19 cellular contexts compared by ENCODE assay signal in the genomic region with DNA sequence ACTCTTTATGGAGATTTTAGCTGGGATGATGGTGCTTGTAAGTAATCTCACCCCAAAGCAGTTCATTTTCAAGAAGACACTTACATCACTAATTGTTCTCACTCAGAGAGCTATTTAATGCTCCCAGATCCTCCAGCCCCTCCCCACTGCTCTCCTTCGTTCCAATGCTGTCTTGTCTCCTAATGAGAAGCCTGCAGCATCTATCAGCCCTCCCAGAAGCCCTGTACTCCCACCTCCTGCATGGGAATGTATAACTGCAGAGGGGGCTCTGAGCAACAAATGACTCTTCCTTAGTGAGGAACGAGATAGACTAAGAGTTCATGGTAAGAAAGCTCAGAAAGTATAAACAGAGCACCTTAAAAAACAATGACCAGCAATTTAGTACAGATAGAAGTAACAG.
DNase-seq lines count a peak whose midpoint lies in the region; ATAC-seq and TF ChIP-seq lines count a peak whose summit lies in the region.
"Had no signal": no experiment of that assay in that cellular context is flagged by ENCODE, and none has a peak within 500 bp of the region (broad histone marks: within the 10 kb centered on the region; RNA-seq: fewer than 3 reads in every experiment).

No MANE protein-coding gene starts in this region.

- intact Hi-C loops in activated T-helper 1 cell treated with anti-CD3 and anti-CD28 coated beads, Interleukin-12 subunit alpha, Interleukin-12 subunit beta, Interleukin-2, Interleukin-4 antibody, amounts not matched to agents 30 ng/mL and 10 ng/mL and 1 ng/mL, durations not matched to agents 14 hours and 24 hours and 36 hours (cut with micrococcal nuclease): loop anchor here (2.0 kb wide), 1 partner anchor 84 kb away; no protein-coding TSS in a partner anchor

- no peaks in the 10 kb centered on the region for H3K36me3 Mint-ChIP-seq in activated naive CD4-positive, alpha-beta T cell treated with anti-CD3 and anti-CD28 coated beads, Interleukin-2, amount 50 U/mL, for 24 hours
- peaks cover 21% of the 10 kb centered on the region for H3K36me3 Mint-ChIP-seq in WTC11
- no peaks in the 10 kb centered on the region for H3K36me3 Mint-ChIP-seq in activated T-helper 1 cell treated with anti-CD3 and anti-CD28 coated beads, Interleukin-12 subunit alpha, Interleukin-12 subunit beta, Interleukin-2, Interleukin-4 antibody, amounts not matched to agents 30 ng/mL and 10 ng/mL and 1 ng/mL, durations not matched to agents 14 hours and 24 hours and 36 hours (ENCODE audit: low read depth)

- CTCF ChIA-PET in WTC11 (lab: Charles Lee): interaction anchor here (1.2 kb wide), 2 partner anchors 11 to 15 kb away, joined by 4 read pairs; no protein-coding TSS in a partner anchor

- TF ChIP-seq CTCF in WTC11 (IDR thresholded peaks at IDR 0.05): no peak

- no peaks in the 10 kb centered on the region for H3K27me3 Mint-ChIP-seq in activated naive CD4-positive, alpha-beta T cell treated with anti-CD3 and anti-CD28 coated beads, Interleukin-2, amount 50 U/mL, for 24 hours
- H3K27me3 Mint-ChIP-seq in WTC11 (ENCODE audit: low read depth): no peaks in the 10 kb centered on the region; the same call in none of the 2 replicates
- H3K27me3 Mint-ChIP-seq in stimulated activated naive CD8-positive, alpha-beta T cell treated with anti-CD3 and anti-CD28 coated beads, Interleukin-15, amount 100 ng/mL, for 72 hours: peaks cover 10% of the 10 kb centered on the region
- peaks cover 12% of the 10 kb centered on the region for H3K27me3 Mint-ChIP-seq in activated T-helper 1 cell treated with anti-CD3 and anti-CD28 coated beads, Interleukin-12 subunit alpha, Interleukin-12 subunit beta, Interleukin-2, Interleukin-4 antibody, amounts not matched to agents 30 ng/mL and 10 ng/mL and 1 ng/mL, durations not matched to agents 14 hours and 24 hours and 36 hours (ENCODE audit: insufficient read depth)

- POLR2A ChIA-PET in WTC11 (lab: Charles Lee): no interaction called here

- ATAC-seq in WTC11: peak; percentile 73
- ATAC-seq in stimulated activated naive CD8-positive, alpha-beta T cell treated with anti-CD3 and anti-CD28 coated beads, Interleukin-15, amount 100 ng/mL, for 72 hours: peak; percentile 33

- no peak for DNase-seq in activated naive CD4-positive, alpha-beta T cell treated with anti-CD3 and anti-CD28 coated beads, Interleukin-2, amount 50 U/mL, for 16 hours
- DNase-seq in WTC11 (ENCODE audit: low spot score) (no peak), iPS-NIHi11 (ENCODE audit: low spot score) (peak; percentile 17), cerebellar cortex (ENCODE audit: low spot score) (no peak)
- DNase-seq in stimulated activated naive CD8-positive, alpha-beta T cell treated with anti-CD3 and anti-CD28 coated beads, Interleukin-15, amount 100 ng/mL, for 72 hours: no peak
- DNase-seq in activated T-helper 1 cell treated with anti-CD3 and anti-CD28 coated beads, Interleukin-12 subunit alpha, Interleukin-12 subunit beta, Interleukin-2, Interleukin-4 antibody, amounts not matched to agents 30 ng/mL and 10 ng/mL and 1 ng/mL, durations not matched to agents 14 hours and 24 hours and 36 hours (ENCODE audit: low spot score): no peak
- DNase-seq: Calu3; CD4-positive, CD25-positive, alpha-beta regulatory T cell; DMS79; HCEC 1CT; MV-4-11; NCI-H187 treated with DMSO at 0.1 percent for 48 hours; NCI-H2171; NCI-H446; NCI-H69; RPMI8226; SIG-M5 had no signal

- H3K4me3 Mint-ChIP-seq in activated naive CD4-positive, alpha-beta T cell treated with anti-CD3 and anti-CD28 coated beads, Interleukin-2, amount 50 U/mL, for 24 hours: peak overlapping the region; percentile 45
- no peak overlapping the region for H3K4me3 Mint-ChIP-seq in WTC11
- H3K4me3 Mint-ChIP-seq in stimulated activated naive CD8-positive, alpha-beta T cell treated with anti-CD3 and anti-CD28 coated beads, Interleukin-15, amount 100 ng/mL, for 72 hours: no peak overlapping the region
- H3K4me3 Mint-ChIP-seq in activated T-helper 1 cell treated with anti-CD3 and anti-CD28 coated beads, Interleukin-12 subunit alpha, Interleukin-12 subunit beta, Interleukin-2, Interleukin-4 antibody, amounts not matched to agents 30 ng/mL and 10 ng/mL and 1 ng/mL, durations not matched to agents 14 hours and 24 hours and 36 hours: no peak overlapping the region
- H3K4me3 Mint-ChIP-seq: B cell; CD4-positive, CD25-positive, alpha-beta regulatory T cell had no signal

- H3K9me3 Mint-ChIP-seq in activated naive CD4-positive, alpha-beta T cell treated with anti-CD3 and anti-CD28 coated beads, Interleukin-2, amount 50 U/mL, for 24 hours: no peaks in the 10 kb centered on the region
- H3K9me3 Mint-ChIP-seq in WTC11: peaks cover 35% of the 10 kb centered on the region
- H3K9me3 Mint-ChIP-seq in stimulated activated naive CD8-positive, alpha-beta T cell treated with anti-CD3 and anti-CD28 coated beads, Interleukin-15, amount 100 ng/mL, for 72 hours: peaks cover 13 to 18% of the 10 kb centered on the region in 2 donors
- peaks cover 21% of the 10 kb centered on the region for H3K9me3 Mint-ChIP-seq in activated T-helper 1 cell treated with anti-CD3 and anti-CD28 coated beads, Interleukin-12 subunit alpha, Interleukin-12 subunit beta, Interleukin-2, Interleukin-4 antibody, amounts not matched to agents 30 ng/mL and 10 ng/mL and 1 ng/mL, durations not matched to agents 14 hours and 24 hours and 36 hours

- H3K4me1 Mint-ChIP-seq in activated naive CD4-positive, alpha-beta T cell treated with anti-CD3 and anti-CD28 coated beads, Interleukin-2, amount 50 U/mL, for 24 hours: peaks cover 30% of the 10 kb centered on the region
- H3K4me1 Mint-ChIP-seq in WTC11: peaks cover 21% of the 10 kb centered on the region
- H3K4me1 Mint-ChIP-seq in stimulated activated naive CD8-positive, alpha-beta T cell treated with anti-CD3 and anti-CD28 coated beads, Interleukin-15, amount 100 ng/mL, for 72 hours: peaks cover 31% of the 10 kb centered on the region
- H3K4me1 Mint-ChIP-seq in activated T-helper 1 cell treated with anti-CD3 and anti-CD28 coated beads, Interleukin-12 subunit alpha, Interleukin-12 subunit beta, Interleukin-2, Interleukin-4 antibody, amounts not matched to agents 30 ng/mL and 10 ng/mL and 1 ng/mL, durations not matched to agents 14 hours and 24 hours and 36 hours (ENCODE audit: low read depth): peaks cover 26% of the 10 kb centered on the region
- H3K4me1 Mint-ChIP-seq: B cell had no signal

- H3K27ac Mint-ChIP-seq in activated naive CD4-positive, alpha-beta T cell treated with anti-CD3 and anti-CD28 coated beads, Interleukin-2, amount 50 U/mL, for 24 hours: peak overlapping the region; percentile 87
- H3K27ac Mint-ChIP-seq in WTC11: no peak overlapping the region
- H3K27ac Mint-ChIP-seq in stimulated activated naive CD8-positive, alpha-beta T cell treated with anti-CD3 and anti-CD28 coated beads, Interleukin-15, amount 100 ng/mL, for 72 hours: no peak overlapping the region
- no peak overlapping the region for H3K27ac Mint-ChIP-seq in activated T-helper 1 cell treated with anti-CD3 and anti-CD28 coated beads, Interleukin-12 subunit alpha, Interleukin-12 subunit beta, Interleukin-2, Interleukin-4 antibody, amounts not matched to agents 30 ng/mL and 10 ng/mL and 1 ng/mL, durations not matched to agents 14 hours and 24 hours and 36 hours
- H3K27ac Mint-ChIP-seq: B cell had no signal

TF ChIP-seq in WTC11, 78 proteins besides CTCF, POLR2A, EP300 and RAD21 (continues in another document):
- TF ChIP-seq, protein P1, sequence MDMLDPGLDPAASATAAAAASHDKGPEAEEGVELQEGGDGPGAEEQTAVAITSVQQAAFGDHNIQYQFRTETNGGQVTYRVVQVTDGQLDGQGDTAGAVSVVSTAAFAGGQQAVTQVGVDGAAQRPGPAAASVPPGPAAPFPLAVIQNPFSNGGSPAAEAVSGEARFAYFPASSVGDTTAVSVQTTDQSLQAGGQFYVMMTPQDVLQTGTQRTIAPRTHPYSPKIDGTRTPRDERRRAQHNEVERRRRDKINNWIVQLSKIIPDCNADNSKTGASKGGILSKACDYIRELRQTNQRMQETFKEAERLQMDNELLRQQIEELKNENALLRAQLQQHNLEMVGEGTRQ (CRISPR knock-in tag; IDR thresholded peaks at IDR 0.05): no peak
- TF ChIP-seq, protein P2, sequence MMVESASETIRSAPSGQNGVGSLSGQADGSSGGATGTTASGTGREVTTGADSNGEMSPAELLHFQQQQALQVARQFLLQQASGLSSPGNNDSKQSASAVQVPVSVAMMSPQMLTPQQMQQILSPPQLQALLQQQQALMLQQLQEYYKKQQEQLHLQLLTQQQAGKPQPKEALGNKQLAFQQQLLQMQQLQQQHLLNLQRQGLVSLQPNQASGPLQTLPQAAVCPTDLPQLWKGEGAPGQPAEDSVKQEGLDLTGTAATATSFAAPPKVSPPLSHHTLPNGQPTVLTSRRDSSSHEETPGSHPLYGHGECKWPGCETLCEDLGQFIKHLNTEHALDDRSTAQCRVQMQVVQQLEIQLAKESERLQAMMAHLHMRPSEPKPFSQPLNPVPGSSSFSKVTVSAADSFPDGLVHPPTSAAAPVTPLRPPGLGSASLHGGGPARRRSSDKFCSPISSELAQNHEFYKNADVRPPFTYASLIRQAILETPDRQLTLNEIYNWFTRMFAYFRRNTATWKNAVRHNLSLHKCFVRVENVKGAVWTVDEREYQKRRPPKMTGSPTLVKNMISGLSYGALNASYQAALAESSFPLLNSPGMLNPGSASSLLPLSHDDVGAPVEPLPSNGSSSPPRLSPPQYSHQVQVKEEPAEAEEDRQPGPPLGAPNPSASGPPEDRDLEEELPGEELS (CRISPR knock-in tag; IDR thresholded peaks at IDR 0.05): no peak
- no peak for TF ChIP-seq FOXK1 (CRISPR knock-in tag; IDR thresholded peaks at IDR 0.05)
- no peak for TF ChIP-seq CREM (CRISPR knock-in tag; IDR thresholded peaks at IDR 0.05)
- TF ChIP-seq, protein P3, sequence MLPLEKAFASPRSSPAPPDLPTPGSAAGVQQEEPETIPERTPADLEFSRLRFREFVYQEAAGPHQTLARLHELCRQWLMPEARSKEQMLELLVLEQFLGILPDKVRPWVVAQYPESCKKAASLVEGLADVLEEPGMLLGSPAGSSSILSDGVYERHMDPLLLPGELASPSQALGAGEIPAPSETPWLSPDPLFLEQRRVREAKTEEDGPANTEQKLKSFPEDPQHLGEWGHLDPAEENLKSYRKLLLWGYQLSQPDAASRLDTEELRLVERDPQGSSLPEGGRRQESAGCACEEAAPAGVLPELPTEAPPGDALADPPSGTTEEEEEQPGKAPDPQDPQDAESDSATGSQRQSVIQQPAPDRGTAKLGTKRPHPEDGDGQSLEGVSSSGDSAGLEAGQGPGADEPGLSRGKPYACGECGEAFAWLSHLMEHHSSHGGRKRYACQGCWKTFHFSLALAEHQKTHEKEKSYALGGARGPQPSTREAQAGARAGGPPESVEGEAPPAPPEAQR (CRISPR knock-in tag; IDR thresholded peaks at IDR 0.05): no peak
